8 cellular contexts compared by ENCODE assay signal in genomic region chr7:74661836-74662794, GRCh38. TPM values are rescaled to one million over a fixed set of nuclear protein-coding genes. Genes with fewer than 3 reads are reported as not detected.
DNase-seq lines count a peak whose midpoint lies in the region; ATAC-seq and TF ChIP-seq lines count a peak whose summit lies in the region.
"Not testable (repeated sequence)": the region's sequence is repeated elsewhere in the genome, so short reads cannot be mapped to it uniquely, and the experiment has no call there.

No MANE protein-coding gene starts in this region.

- TF ChIP-seq CTCF in DND-41 (IDR thresholded peaks at IDR 0.05; ENCODE audit: borderline replicate concordance, extremely low read depth, low read length, poor library complexity, severe bottlenecking); OCI-LY3 (IDR thresholded peaks at IDR 0.05; ENCODE audit: low read depth, low read length); psoas muscle (IDR thresholded peaks at IDR 0.05); vagina (IDR thresholded peaks at IDR 0.05): not testable (repeated sequence)

- TF ChIP-seq POLR2A in erythroblast (IDR thresholded peaks at IDR 0.05; ENCODE audit: low read length); vagina (IDR thresholded peaks at IDR 0.05): not testable (repeated sequence)

- H3K27me3 ChIP-seq in DND-41 (ENCODE audit: insufficient read depth, low read length, poor library complexity); OCI-LY3 (ENCODE audit: low read depth, low read length); psoas muscle (ENCODE audit: insufficient read depth in 3 of 3, low read length in 2 of 3); vagina: not testable (repeated sequence)

- H3K79me2 ChIP-seq in DND-41 (ENCODE audit: insufficient read depth, low read length): peaks cover 94% of the 10 kb centered on the region
- peaks cover 95% of the 10 kb centered on the region for H3K79me2 ChIP-seq in OCI-LY3 (ENCODE audit: low read length)

- H3K4me1 Mint-ChIP-seq in activated naive CD4-positive, alpha-beta T cell treated with anti-CD3 and anti-CD28 coated beads, Interleukin-2, amount 50 U/mL, for 24 hours: peaks cover 54% of the 10 kb centered on the region

- not testable (repeated sequence) for H3K27me3 Mint-ChIP-seq in activated naive CD4-positive, alpha-beta T cell treated with anti-CD3 and anti-CD28 coated beads, Interleukin-2, amount 50 U/mL, for 24 hours

- H3K36me3 Mint-ChIP-seq in activated naive CD4-positive, alpha-beta T cell treated with anti-CD3 and anti-CD28 coated beads, Interleukin-2, amount 50 U/mL, for 24 hours: peaks cover 14% of the 10 kb centered on the region

- H3K9me3 ChIP-seq in DND-41 (ENCODE audit: insufficient read depth, low read length, severe bottlenecking); OCI-LY3 (ENCODE audit: insufficient read depth, low read length); psoas muscle; vagina: not testable (repeated sequence)

- not testable (repeated sequence) for H3K9me3 Mint-ChIP-seq in activated naive CD4-positive, alpha-beta T cell treated with anti-CD3 and anti-CD28 coated beads, Interleukin-2, amount 50 U/mL, for 24 hours

- H3K27ac Mint-ChIP-seq in activated naive CD4-positive, alpha-beta T cell treated with anti-CD3 and anti-CD28 coated beads, Interleukin-2, amount 50 U/mL, for 24 hours: peak overlapping the region; percentile 23

- not testable (repeated sequence) for ATAC-seq in DND-41 (ENCODE audit: insufficient read depth, low read depth)
- ATAC-seq in psoas muscle: peak in 3 of 4 donors; percentile 34 to 58 (median 42)

- peaks cover 81% of the 10 kb centered on the region for H4K20me1 ChIP-seq in DND-41 (ENCODE audit: insufficient read depth, low read length)
- peaks cover 16% of the 10 kb centered on the region for H4K20me1 ChIP-seq in OCI-LY3 (ENCODE audit: insufficient read depth, low read length)

- intact Hi-C loops in psoas muscle (cut with DNase I): loop anchor here in 1 of 2 donors (5.0 kb wide), 1 partner anchor 200 kb away; no protein-coding TSS in a partner anchor
- intact Hi-C loops in vagina (cut with DNase I): not testable (repeated sequence)

- H3K36me3 ChIP-seq in DND-41 (ENCODE audit: insufficient read depth, low read length) (peaks cover 62% of the 10 kb centered on the region), OCI-LY3 (replicated peaks; ENCODE audit: low read depth, low read length) (peaks cover 26% of the 10 kb centered on the region), psoas muscle (ENCODE audit: insufficient read depth in 1 of 2, low read depth in 1 of 2) (peaks cover 3 to 31% of the 10 kb centered on the region in 2 donors), vagina (peaks cover 0 to 12% of the 10 kb centered on the region in 2 donors)

- H2AFZ ChIP-seq in DND-41 (ENCODE audit: low read depth, low read length); OCI-LY3 (ENCODE audit: low read depth, low read length): not testable (repeated sequence)

- not testable (repeated sequence) for H3K4me3 ChIP-seq in DND-41 (ENCODE audit: low read depth in 1 of 2, low read length in 2 of 2); vagina
- H3K4me3 ChIP-seq in OCI-LY3 (ENCODE audit: low read length) (peak overlapping the region; percentile 87), psoas muscle (peak overlapping the region; percentile 100)

- H3K9ac ChIP-seq in DND-41 (ENCODE audit: low read depth, low read length): not testable (repeated sequence)
- H3K9ac ChIP-seq in OCI-LY3 (ENCODE audit: low read length): peak overlapping the region; percentile 88

- 46 to 66% (median 49%) methylated on average over 21 of the region's 21 CpGs for WGBS in psoas muscle, 3 donors

- DNase-seq in DND-41; psoas muscle; vagina (ENCODE audit: extremely low spot score in 2 of 2): not testable (repeated sequence)
- DNase-seq in HCEC 1CT (peak; percentile 9), erythroblast (lab: John Stamatoyannopoulos, UW) (peak; percentile 14 to 41), kidney tubule cell (ENCODE audit: low spot score) (peak; percentile 75)

- H3K4me2 ChIP-seq in DND-41 (ENCODE audit: insufficient read depth, low read length): peak overlapping the region; percentile 37; the same call in 1 of the 2 replicates
- H3K4me2 ChIP-seq in OCI-LY3 (ENCODE audit: low read length): peak overlapping the region; percentile 98

- not testable (repeated sequence) for H3K4me3 Mint-ChIP-seq in activated naive CD4-positive, alpha-beta T cell treated with anti-CD3 and anti-CD28 coated beads, Interleukin-2, amount 50 U/mL, for 24 hours

- not testable (repeated sequence) for H3K27ac ChIP-seq in DND-41 (ENCODE audit: low read length)
- H3K27ac ChIP-seq in OCI-LY3 (ENCODE audit: low read length) (peak overlapping the region; percentile 99), psoas muscle (peak overlapping the region; percentile 100), vagina (peak overlapping the region; percentile 100)

- peaks cover 27% of the 10 kb centered on the region for H3K4me1 ChIP-seq in DND-41 (ENCODE audit: insufficient read depth, low read length)
- peaks cover 57% of the 10 kb centered on the region for H3K4me1 ChIP-seq in OCI-LY3 (ENCODE audit: low read length)
- peaks cover 68% of the 10 kb centered on the region for H3K4me1 ChIP-seq in psoas muscle
- peaks cover 59% of the 10 kb centered on the region for H3K4me1 ChIP-seq in vagina

RNA-seq across cellular contexts. Expression of gene GTF2I, which starts 4.6 kb away (rescaled TPM):
- total RNA-seq in psoas muscle (100 to 1,000 TPM in 3 of 4 donors, 10 to 100 TPM in 1; 96.4 to 191 (median 136) TPM), vagina (124 TPM)
- polyA plus RNA-seq in psoas muscle: 10 to 100 TPM; 29.2 to 84.9 (median 34.0) TPM
